8 cellular contexts compared by ENCODE assay signal in the genomic region with DNA sequence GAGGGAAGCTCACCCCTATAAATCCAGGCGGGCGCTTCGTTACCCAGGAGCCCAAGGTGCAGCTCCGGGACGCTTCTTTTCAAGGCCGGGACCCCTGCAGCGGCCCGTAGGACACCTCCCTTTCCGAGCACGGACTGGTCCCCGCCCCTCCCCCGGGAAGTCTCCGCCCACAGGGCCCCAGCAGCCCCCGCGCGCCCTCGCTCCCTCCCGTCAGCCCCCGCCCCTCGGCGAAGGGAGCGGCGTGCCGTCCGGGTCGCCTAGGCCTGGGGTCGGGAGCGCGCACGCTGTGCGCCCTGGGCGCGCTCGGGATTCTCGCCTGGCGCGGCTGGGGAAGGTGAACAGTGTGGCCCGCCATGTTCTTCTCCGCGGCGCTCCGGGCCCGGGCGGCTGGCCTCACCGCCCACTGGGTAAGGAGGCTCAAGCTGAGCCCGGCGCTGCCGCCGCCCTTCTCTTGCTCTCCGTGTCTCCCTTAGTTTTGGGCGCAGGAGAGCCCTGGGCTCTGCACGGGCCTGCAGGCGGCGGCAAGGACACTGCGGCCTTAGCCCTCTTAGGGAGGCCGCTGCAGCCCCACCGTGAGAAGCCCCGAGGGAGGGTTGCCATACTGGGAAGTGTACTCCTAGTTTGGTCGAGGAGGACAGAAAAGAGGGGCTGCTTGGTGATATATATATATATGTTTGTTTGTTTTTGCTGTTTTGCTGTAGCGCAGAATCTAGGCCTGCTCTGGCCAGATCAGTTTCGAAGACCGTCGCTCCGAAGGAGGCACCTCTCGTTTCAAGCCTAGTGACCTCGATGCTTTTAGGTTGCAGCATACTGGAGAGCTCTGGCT. TPM values are rescaled to one million over a fixed set of nuclear protein-coding genes. Genes with fewer than 3 reads are reported as not detected.
DNase-seq lines count a peak whose midpoint lies in the region; ATAC-seq, FAIRE-seq and TF ChIP-seq lines count a peak whose summit lies in the region.

Gene NDUFV2, plus strand, starts transcription at position 309 of the 826 bp plus-strand sequence. Its CDS starts 45 bp downstream, at position 354.

- H3K4me1 ChIP-seq in ovary (ENCODE audit: insufficient read depth) = peaks cover 4% of the 10 kb centered on the region
- H3K4me1 ChIP-seq in thymus (ENCODE audit: control insufficient read depth, insufficient read depth, low read length) = peaks cover 23% of the 10 kb centered on the region

- H3K27ac ChIP-seq in ovary = peak within 1 kb of the TSS; percentile 64 to 83
- peak within 1 kb of the TSS; percentile 94 for H3K27ac ChIP-seq in thymus (ENCODE audit: low read depth)

- no peak for TF ChIP-seq EP300 in ovary (IDR thresholded peaks at IDR 0.05)

- no peaks in the 10 kb centered on the region for H3K36me3 ChIP-seq in ovary
- no peaks in the 10 kb centered on the region for H3K36me3 ChIP-seq in thymus (ENCODE audit: control insufficient read depth, insufficient read depth)

- peak within 1 kb of the TSS; percentile 64 for H3K4me3 ChIP-seq in ovary
- peak within 1 kb of the TSS; percentile 87 for H3K4me3 ChIP-seq in thymus (ENCODE audit: low read length)

- no peaks in the 10 kb centered on the region for H3K27me3 ChIP-seq in ovary
- H3K27me3 ChIP-seq in thymus (ENCODE audit: control insufficient read depth, insufficient read depth) = no peaks in the 10 kb centered on the region

- DNase-seq in GM12891 (ENCODE audit: insufficient read length, low spot score) = peak; percentile 89
- peak; percentile 78 for DNase-seq in NCI-H1417 treated with DMSO at 0.1 percent for 48 hours (lab: John Stamatoyannopoulos, UW)
- DNase-seq in SW 1271 (lab: John Stamatoyannopoulos, UW) = peak; percentile 64 to 81
- peak; percentile 97 for DNase-seq in activated naive CD8-positive, alpha-beta T cell treated with anti-CD3 and anti-CD28 coated beads, Interleukin-2, amount 50 U/mL, for 16 hours (ENCODE audit: low read depth, low spot score)
- peak; percentile 99 for DNase-seq in Right ventricle myocardium inferior (ENCODE audit: missing footprints)
- peak; percentile 96 to 98 (median 97) for DNase-seq in ovary

- TF ChIP-seq CTCF in ovary (IDR thresholded peaks at IDR 0.05) = no peak

- TF ChIP-seq POLR2A in GM12891 (IDR thresholded peaks at IDR 0.05; ENCODE audit: low read depth, low read length) = peak; percentile 51; the same call in 1 of the 2 replicates
- TF ChIP-seq POLR2A in ovary (IDR thresholded peaks at IDR 0.05) = peak; percentile 83

- ATAC-seq in HG02798 (IDR thresholded peaks at IDR 0.05; ENCODE audit: poor library complexity, unreplicated experiment) (peak; percentile 97), Right ventricle myocardium inferior (peak; percentile 99)

- WGBS in ovary, 3 donors = 0 to 3% (median 1%) methylated on average over 58 to 66 of the region's 66 CpGs
- 6% methylated on average over 66 of the region's 66 CpGs for WGBS in thymus

- FAIRE-seq in GM12891 (lab: Jason Lieb, UNC) = peak; percentile 99

- H3K9me3 ChIP-seq in ovary = no peaks in the 10 kb centered on the region
- H3K9me3 ChIP-seq in thymus (ENCODE audit: control insufficient read depth) = no peaks in the 10 kb centered on the region

- intact Hi-C loops in Right ventricle myocardium inferior (cut with DNase I) = loop anchor here (1.0 kb wide), 1 partner anchor 34 kb away; the partner anchor contains the start of gene ANKRD12
- intact Hi-C loops in ovary (cut with DNase I) = loop anchor here in 2 of 4 donors (2.0 to 5.0 kb wide), 2 partner anchors 34 to 35 kb away; partner anchors contain the start of gene ANKRD12 (in 2 of the 2)

TF ChIP-seq in GM12891, 5 proteins besides CTCF, POLR2A, EP300 and RAD21:
- TF ChIP-seq SPI1 (IDR thresholded peaks at IDR 0.05; ENCODE audit: low read depth, low read length) = no peak
- TF ChIP-seq POLR2AphosphoS5 (IDR thresholded peaks at IDR 0.05; ENCODE audit: low read depth, low read length) = peak; percentile 74
- peak; percentile 68 for TF ChIP-seq TAF1 (IDR thresholded peaks at IDR 0.05; ENCODE audit: low read depth, low read length)

RNA-seq across cellular contexts. Expression of gene NDUFV2, which starts in this region (rescaled TPM):
- 236 TPM for polyA plus RNA-seq in GM12891 (2012; ENCODE audit: low read depth, missing spikeins)
- total RNA-seq in Right ventricle myocardium inferior (533 TPM), ovary (10 to 100 TPM; 59.7 to 86.0 (median 65.5) TPM)
- polyA plus RNA-seq in ovary (100 to 1,000 TPM in 1 of 2 donors, 10 to 100 TPM in 1; 86.1 to 135 TPM), thymus (212 TPM)

Comparison
In these comparisons a context has a peak if more than half of its experiments do, and no peak if none do; other contexts are left out.
1. Peak in every context shown above with its lines: DNase-seq, ATAC-seq, H3K4me3 ChIP-seq and H3K27ac ChIP-seq.